In genomic region chr19:2270157-2270571, GRCh38 we compare ENCODE assay signal across 1 cellular context.
TF ChIP-seq lines count a peak whose summit lies in the region.

No MANE protein-coding gene starts in this region.

TF ChIP-seq in K562, 482 proteins besides CTCF, POLR2A, EP300 and RAD21 (continued from another document and continues in another):
- TF ChIP-seq CHD7 (IDR thresholded peaks at IDR 0.05; ENCODE audit: low read depth, low read length) (no peak), ATF3 (IDR thresholded peaks at IDR 0.05) (no peak), ATF3 (CRISPR knock-in tag; conservative IDR thresholded peaks at IDR 0.05) (no peak), TCFL5 (CRISPR knock-in tag; conservative IDR thresholded peaks at IDR 0.05) (no peak), SMAD3 (CRISPR knock-in tag; conservative IDR thresholded peaks at IDR 0.05) (no peak), GTF3C2 (IDR thresholded peaks at IDR 0.05; ENCODE audit: borderline replicate concordance, extremely low read depth, insufficient read length) (no peak), ZNF551 (CRISPR knock-in tag; IDR thresholded peaks at IDR 0.05) (no peak), ZC3H4 (CRISPR knock-in tag; IDR thresholded peaks at IDR 0.05; ENCODE audit: borderline replicate concordance) (no peak; the same call in none of the 2 replicates), SMARCA5 (IDR thresholded peaks at IDR 0.05) (no peak), SREBF2 (CRISPR knock-in tag; IDR thresholded peaks at IDR 0.05) (no peak), SETDB1 (IDR thresholded peaks at IDR 0.05; ENCODE audit: low read length) (no peak), ZNF609 (CRISPR knock-in tag; IDR thresholded peaks at IDR 0.05; ENCODE audit: borderline replicate concordance) (no peak), RBM25 (IDR thresholded peaks at IDR 0.05; ENCODE audit: low read depth, low read length, severe bottlenecking) (no peak), ETS2 (tag; IDR thresholded peaks at IDR 0.05; ENCODE audit: borderline replicate concordance, poor library complexity, severe bottlenecking) (no peak), CHAMP1 (IDR thresholded peaks at IDR 0.05) (no peak), NFE2 (IDR thresholded peaks at IDR 0.05; ENCODE audit: low read depth) (peak; percentile 43; the same call in 1 of the 2 replicates), ETV5 (CRISPR knock-in tag; IDR thresholded peaks at IDR 0.05; ENCODE audit: low read depth) (no peak), NR2C1 (IDR thresholded peaks at IDR 0.05) (no peak), NR2C1 (tag; IDR thresholded peaks at IDR 0.05) (no peak), NR1H2 (CRISPR knock-in tag; IDR thresholded peaks at IDR 0.05) (0 out of 2 replicates have a peak, but pooled peaks have one; percentile 16), CHD1 (IDR thresholded peaks at IDR 0.05; ENCODE audit: low read length) (peak; percentile 78), ZSCAN32 (CRISPR knock-in tag; IDR thresholded peaks at IDR 0.05) (no peak), ZNF347 (CRISPR knock-in tag; IDR thresholded peaks at IDR 0.05; ENCODE audit: low read depth) (no peak), SIX5 (IDR thresholded peaks at IDR 0.05; ENCODE audit: borderline replicate concordance in 1 of 2, insufficient read depth in 1 of 2, low read depth in 1 of 2, low read length in 2 of 2) (no peak), ZNF778 (CRISPR knock-in tag; IDR thresholded peaks at IDR 0.05) (no peak), GTF2A2 (tag; IDR thresholded peaks at IDR 0.05) (no peak), CCNT2 (IDR thresholded peaks at IDR 0.05; ENCODE audit: borderline replicate concordance, extremely low read depth, insufficient read length, low read depth, low read length) (no peak), HDAC2 (IDR thresholded peaks at IDR 0.05) (no peak), ZNF311 (CRISPR knock-in tag; IDR thresholded peaks at IDR 0.05) (no peak), ZNF76 (CRISPR knock-in tag; IDR thresholded peaks at IDR 0.05; ENCODE audit: borderline replicate concordance) (no peak), HDGF (IDR thresholded peaks at IDR 0.05) (0 out of 2 replicates have a peak, but pooled peaks have one; percentile 5), NELFE (IDR thresholded peaks at IDR 0.05; ENCODE audit: insufficient read depth, insufficient read length) (no peak), TSC22D4 (tag; IDR thresholded peaks at IDR 0.05) (no peak), GABPB1 (CRISPR knock-in tag; IDR thresholded peaks at IDR 0.05) (no peak), TARDBP (IDR thresholded peaks at IDR 0.05) (no peak), SAFB (IDR thresholded peaks at IDR 0.05; ENCODE audit: borderline replicate concordance, low read depth, low read length) (0 out of 2 replicates have a peak, but pooled peaks have one; percentile 24), CREB1 (IDR thresholded peaks at IDR 0.05) (no peak), CREB1 (CRISPR knock-in tag; IDR thresholded peaks at IDR 0.05) (0 out of 2 replicates have a peak, but pooled peaks have one; percentile 12), ZBTB7A (IDR thresholded peaks at IDR 0.05; ENCODE audit: borderline replicate concordance, control insufficient read depth, low read depth, low read length) (peak; percentile 38; the same call in 1 of the 2 replicates), U2AF2 (optimal IDR thresholded peaks at IDR 0.05; ENCODE audit: low read depth, low read length) (no peak), NCOR1 (IDR thresholded peaks at IDR 0.05) (no peak)
